Comparison of ENCODE assay signal across 10 cellular contexts in genomic region chr1:159171688-159172501, GRCh38. TPM values are rescaled to one million over a fixed set of nuclear protein-coding genes. Genes with fewer than 3 reads are reported as not detected.
DNase-seq lines count a peak whose midpoint lies in the region; ATAC-seq and TF ChIP-seq lines count a peak whose summit lies in the region.
"Had no signal": no experiment of that assay in that cellular context is flagged by ENCODE, and none has a peak within 500 bp of the region (broad histone marks: within the 10 kb centered on the region; RNA-seq: fewer than 3 reads in every experiment).

No MANE protein-coding gene starts in this region.

- H3K36me3 Mint-ChIP-seq in progenitor cell of endocrine pancreas (ENCODE audit: insufficient read depth) = no peaks in the 10 kb centered on the region
- no peaks in the 10 kb centered on the region for H3K36me3 Mint-ChIP-seq in activated CD4-positive, alpha-beta memory T cell treated with anti-CD3 and anti-CD28 coated beads for 36 hours

- no peaks in the 10 kb centered on the region for H3K9me3 Mint-ChIP-seq in progenitor cell of endocrine pancreas (ENCODE audit: low read depth)
- H3K9me3 Mint-ChIP-seq in activated CD4-positive, alpha-beta memory T cell treated with anti-CD3 and anti-CD28 coated beads for 36 hours = no peaks in the 10 kb centered on the region
- H3K9me3 Mint-ChIP-seq: activated naive CD4-positive, alpha-beta T cell treated with anti-CD3 and anti-CD28 coated beads for 36 hours; natural killer cell treated with Interleukin-12 subunit alpha and Interleukin-12 subunit beta and Interleukin-15 and Interleukin-18, amount 100 ng/mL, for 72 hours had no signal

- H3K4me1 Mint-ChIP-seq in progenitor cell of endocrine pancreas (ENCODE audit: low read depth) = peaks cover 7% of the 10 kb centered on the region
- peaks cover 4% of the 10 kb centered on the region for H3K4me1 Mint-ChIP-seq in activated CD4-positive, alpha-beta memory T cell treated with anti-CD3 and anti-CD28 coated beads for 36 hours (ENCODE audit: low read depth)

- H3K27me3 ChIP-seq in cardiac muscle cell (peaks cover 18% of the 10 kb centered on the region), SJCRH30 (no peaks in the 10 kb centered on the region)

- ATAC-seq in GM18502 (IDR thresholded peaks at IDR 0.05; ENCODE audit: poor library complexity, unreplicated experiment) = no peak

- peaks cover 27% of the 10 kb centered on the region for H3K27me3 Mint-ChIP-seq in progenitor cell of endocrine pancreas
- peaks cover 53% of the 10 kb centered on the region for H3K27me3 Mint-ChIP-seq in activated CD4-positive, alpha-beta memory T cell treated with anti-CD3 and anti-CD28 coated beads for 36 hours

- no peak for TF ChIP-seq CTCF in RWPE1 (conservative IDR thresholded peaks at IDR 0.05; ENCODE audit: low read depth)
- TF ChIP-seq CTCF in cardiac muscle cell (IDR thresholded peaks at IDR 0.05; ENCODE audit: low read depth, low read length) = no peak
- no peak for TF ChIP-seq CTCF in progenitor cell of endocrine pancreas (IDR thresholded peaks at IDR 0.05; ENCODE audit: unreplicated experiment)

- H3K4me3 ChIP-seq in cardiac muscle cell (peak overlapping the region; percentile 74), SJCRH30 (no peak overlapping the region)

- H3K9me3 ChIP-seq in cardiac muscle cell (ENCODE audit: low read depth) (no peaks in the 10 kb centered on the region), SJCRH30 (replicated peaks) (no peaks in the 10 kb centered on the region)

- peak overlapping the region; percentile 72 for H3K4me3 Mint-ChIP-seq in progenitor cell of endocrine pancreas (ENCODE audit: low read depth)
- no peak overlapping the region for H3K4me3 Mint-ChIP-seq in activated CD4-positive, alpha-beta memory T cell treated with anti-CD3 and anti-CD28 coated beads for 36 hours
- H3K4me3 Mint-ChIP-seq: activated naive CD4-positive, alpha-beta T cell treated with anti-CD3 and anti-CD28 coated beads for 36 hours; natural killer cell treated with Interleukin-12 subunit alpha and Interleukin-12 subunit beta and Interleukin-15 and Interleukin-18, amount 100 ng/mL, for 72 hours had no signal

- intact Hi-C loops in activated CD4-positive, alpha-beta memory T cell treated with anti-CD3 and anti-CD28 coated beads for 36 hours (cut with micrococcal nuclease) = no loop called here

- POLR2A ChIA-PET in RWPE1 (lab: Yijun Ruan, JAX; ENCODE audit: low non-redundant PET) = no interaction called here
- POLR2A ChIA-PET in activated CD4-positive, alpha-beta memory T cell treated with anti-CD3 and anti-CD28 coated beads for 36 hours (lab: Charles Lee) = no interaction called here

- peak overlapping the region; percentile 21 for H3K27ac Mint-ChIP-seq in progenitor cell of endocrine pancreas
- H3K27ac Mint-ChIP-seq in activated CD4-positive, alpha-beta memory T cell treated with anti-CD3 and anti-CD28 coated beads for 36 hours = no peak overlapping the region
- H3K27ac Mint-ChIP-seq: activated naive CD4-positive, alpha-beta T cell treated with anti-CD3 and anti-CD28 coated beads for 36 hours; natural killer cell treated with Interleukin-12 subunit alpha and Interleukin-12 subunit beta and Interleukin-15 and Interleukin-18, amount 100 ng/mL, for 72 hours had no signal

- DNase-seq in Daoy (ENCODE audit: low read depth) (peak; percentile 57), RWPE1 (ENCODE audit: low spot score) (peak; percentile 13), cardiac muscle cell (ENCODE audit: low read depth in 1 of 2, low spot score in 1 of 2) (peak; percentile 56 to 57), progenitor cell of endocrine pancreas (ENCODE audit: low spot score, unreplicated experiment) (peak; percentile 34), DMS153 treated with DMSO at 0.1 percent for 48 hours (lab: John Stamatoyannopoulos, UW; ENCODE audit: unreplicated experiment) (no peak), SJCRH30 (no peak)
- DNase-seq in activated CD4-positive, alpha-beta memory T cell treated with anti-CD3 and anti-CD28 coated beads for 36 hours = no peak
- DNase-seq: activated naive CD4-positive, alpha-beta T cell treated with anti-CD3 and anti-CD28 coated beads for 36 hours had no signal

- H3K36me3 ChIP-seq in cardiac muscle cell (no peaks in the 10 kb centered on the region), SJCRH30 (no peaks in the 10 kb centered on the region)

- H3K4me1 ChIP-seq in cardiac muscle cell (ENCODE audit: low read depth) = peaks cover 5% of the 10 kb centered on the region
- H3K4me1 ChIP-seq in SJCRH30 = no peaks in the 10 kb centered on the region

- CTCF ChIA-PET in RWPE1 (lab: Yijun Ruan, JAX) = interaction anchor here (0.6 kb wide), 1 partner anchor 757 kb away, joined by 3 read pairs; no protein-coding TSS in a partner anchor
- CTCF ChIA-PET in activated CD4-positive, alpha-beta memory T cell treated with anti-CD3 and anti-CD28 coated beads for 36 hours (lab: Charles Lee) = no interaction called here

- H3K27ac ChIP-seq in RWPE1 (peak overlapping the region; percentile 86), cardiac muscle cell (no peak overlapping the region), SJCRH30 (no peak overlapping the region)

RNA-seq across cellular contexts. Expression of gene CADM3, which starts 0.5 kb away (rescaled TPM):
- total RNA-seq in Daoy (2014; rRNA removed; shearing (Covaris generic)) = 0.57 and 0.80 TPM in 2 replicates
- total RNA-seq in cardiac muscle cell (1.7 and 3.1 TPM in 2 replicates), progenitor cell of endocrine pancreas (7.1 and 8.9 TPM in 2 replicates)
- 0.51 and 1.3 TPM in 2 replicates for polyA plus RNA-seq in cardiac muscle cell
- not detected for total RNA-seq in activated CD4-positive, alpha-beta memory T cell treated with anti-CD3 and anti-CD28 coated beads for 36 hours
- not detected in 2 replicates for total RNA-seq in SJCRH30 (2014; rRNA removed; shearing (Covaris generic))
- total RNA-seq: activated naive CD4-positive, alpha-beta T cell treated with anti-CD3 and anti-CD28 coated beads for 36 hours; natural killer cell treated with Interleukin-12 subunit alpha and Interleukin-12 subunit beta and Interleukin-15 and Interleukin-18, amount 100 ng/mL, for 72 hours had no signal

RNA-seq across cellular contexts. Expression of gene ACKR1, which starts 32.8 kb away (rescaled TPM):
- not detected in 2 replicates for total RNA-seq in Daoy (2014; rRNA removed; shearing (Covaris generic))
- total RNA-seq in cardiac muscle cell (0.18 and 0.63 TPM in 2 replicates), progenitor cell of endocrine pancreas (0.57 and 0.67 TPM in 2 replicates)
- 0.33 TPM in 1 of 2 replicates, not detected in the other for polyA plus RNA-seq in cardiac muscle cell
- not detected for total RNA-seq in activated CD4-positive, alpha-beta memory T cell treated with anti-CD3 and anti-CD28 coated beads for 36 hours
- not detected in 2 replicates for total RNA-seq in SJCRH30 (2014; rRNA removed; shearing (Covaris generic))
- total RNA-seq: activated naive CD4-positive, alpha-beta T cell treated with anti-CD3 and anti-CD28 coated beads for 36 hours; natural killer cell treated with Interleukin-12 subunit alpha and Interleukin-12 subunit beta and Interleukin-15 and Interleukin-18, amount 100 ng/mL, for 72 hours had no signal

Comparison
In these comparisons a context has a peak if more than half of its experiments do, and no peak if none do; other contexts are left out.
1. DNase-seq: peak in Daoy (single experiment), RWPE1 (single experiment), cardiac muscle cell (2 of 2) and progenitor cell of endocrine pancreas (single experiment); none in activated CD4-positive, alpha-beta memory T cell treated with anti-CD3 and anti-CD28 coated beads for 36 hours (single experiment), DMS153 treated with DMSO at 0.1 percent for 48 hours (single experiment) and SJCRH30 (0 of 2).